ENCODE assay signal across 22 cellular contexts in genomic region chr2:241532733-241533601, GRCh38. TPM values are rescaled to one million over a fixed set of nuclear protein-coding genes. Genes with fewer than 3 reads are reported as not detected.
DNase-seq lines count a peak whose midpoint lies in the region; ATAC-seq, FAIRE-seq and TF ChIP-seq lines count a peak whose summit lies in the region.
"Had no signal": no experiment of that assay in that cellular context is flagged by ENCODE, and none has a peak within 500 bp of the region (broad histone marks: within the 10 kb centered on the region; RNA-seq: fewer than 3 reads in every experiment).

No MANE protein-coding gene starts in this region.

- intact Hi-C loops in HepG2 (cut with micrococcal nuclease; ENCODE audit: unreplicated experiment) (no loop called here), upper lobe of right lung (cut with DNase I) (no loop called here), mucosa of descending colon (cut with DNase I, micrococcal nuclease) (no loop called here)

- H3K4me1 Mint-ChIP-seq in T-helper 17 cell: peaks cover 3% of the 10 kb centered on the region
- H3K4me1 Mint-ChIP-seq: CD4-positive, alpha-beta memory T cell had no signal

- H3K79me2 ChIP-seq in HepG2 (ENCODE audit: insufficient read depth, low read length): no peaks in the 10 kb centered on the region

- H3K9ac ChIP-seq in HepG2 (ENCODE audit: insufficient read depth, low read depth, low read length): peak overlapping the region; percentile 13
- H3K9ac ChIP-seq: BLaER1 treated with 17β-estradiol and CSF1 and Interleukin-3, amounts not matched to agents 10 nM and 100 nM had no signal

- TF ChIP-seq RAD21 in HepG2 (CRISPR knock-in tag; IDR thresholded peaks at IDR 0.05): no peak

- no peak for ATAC-seq in T-helper 17 cell
- peak; percentile 67 for ATAC-seq in HepG2
- peak; percentile 8 for ATAC-seq in upper lobe of right lung
- no peak for ATAC-seq in mucosa of descending colon
- ATAC-seq: PC-3 had no signal

- no peak for TF ChIP-seq POLR2A in HepG2 (IDR thresholded peaks at IDR 0.05; ENCODE audit: insufficient read depth in 1 of 2, low read depth in 2 of 2, low read length in 2 of 2)

- BruUV-seq in HepG2 (replicated peaks; lab: Mats Ljungman, UMichigan): no TSS peak

- no peak overlapping the region for H2AFZ ChIP-seq in HepG2 (ENCODE audit: low read length)

- CTCF ChIA-PET in HepG2 (lab: Yijun Ruan, JAX; ENCODE audit: low intra/inter-chr PET ratio, low total read pairs): no interaction called here

- H3K27me3 ChIP-seq in H7 (ENCODE audit: control insufficient read depth, insufficient read depth, low read length) (no peaks in the 10 kb centered on the region), HepG2 (ENCODE audit: control insufficient read depth in 1 of 2, insufficient read depth in 2 of 2, low read length in 2 of 2) (peaks cover 0 to 22% of the 10 kb centered on the region in 2 experiments; a peak in 2 of 5 replicates), upper lobe of right lung (no peaks in the 10 kb centered on the region), BE2C (no peaks in the 10 kb centered on the region)
- H3K27me3 ChIP-seq: BLaER1 treated with 17β-estradiol and CSF1 and Interleukin-3, amounts not matched to agents 10 nM and 100 nM had no signal

- TF ChIP-seq CTCF in HepG2 (CRISPR knock-in tag; IDR thresholded peaks at IDR 0.05): peak; percentile 78
- no peak for TF ChIP-seq CTCF in upper lobe of right lung (IDR thresholded peaks at IDR 0.05)
- TF ChIP-seq CTCF in mucosa of descending colon (IDR thresholded peaks at IDR 0.05): no peak
- no peak for TF ChIP-seq CTCF in BE2C (IDR thresholded peaks at IDR 0.05; ENCODE audit: low read depth, low read length)

- FAIRE-seq in HepG2 (lab: Jason Lieb, UNC): no peak
- FAIRE-seq: GM19239, H1 had no signal

- H3K4me3 ChIP-seq in H7 (ENCODE audit: insufficient read depth, low read depth, low read length): no peak overlapping the region
- H3K4me3 ChIP-seq in HepG2 (replicated peaks in 1 of 3; ENCODE audit: insufficient read depth in 1 of 3, low read depth in 2 of 3, low read length in 3 of 3): peak overlapping the region in 2 of 3 experiments; percentile 6 to 43; a peak in 1 of 6 replicates
- no peak overlapping the region for H3K4me3 ChIP-seq in upper lobe of right lung
- no peak overlapping the region for H3K4me3 ChIP-seq in mucosa of descending colon
- H3K4me3 ChIP-seq in BE2C (ENCODE audit: low read depth, low read length): no peak overlapping the region
- H3K4me3 ChIP-seq: BLaER1 treated with 17β-estradiol and CSF1 and Interleukin-3, amounts not matched to agents 10 nM and 100 nM had no signal

- H3K27ac ChIP-seq in HepG2 (ENCODE audit: extremely low read length, insufficient read depth, low read length): no peak overlapping the region
- H3K27ac ChIP-seq in upper lobe of right lung: no peak overlapping the region
- H3K27ac ChIP-seq: BLaER1 treated with 17β-estradiol and CSF1 and Interleukin-3, amounts not matched to agents 10 nM and 100 nM had no signal

- H3K36me3 Mint-ChIP-seq in T-helper 17 cell (ENCODE audit: low read depth): no peaks in the 10 kb centered on the region
- H3K36me3 Mint-ChIP-seq: CD4-positive, alpha-beta memory T cell had no signal

- peaks cover 83% of the 10 kb centered on the region for H3K4me1 ChIP-seq in HepG2 (ENCODE audit: insufficient read depth, low read length)
- H3K4me1 ChIP-seq in upper lobe of right lung: no peaks in the 10 kb centered on the region
- H3K4me1 ChIP-seq in mucosa of descending colon (ENCODE audit: low read depth): no peaks in the 10 kb centered on the region
- no peaks in the 10 kb centered on the region for H3K4me1 ChIP-seq in BE2C
- H3K4me1 ChIP-seq: Caco-2 had no signal

- in situ Hi-C loops in HepG2 (cut with HindIII; ENCODE audit: extremely low pct_ligation_motif_present, low pct_unique_long_range_greater_than_20kb): no loop called here

- peak overlapping the region; percentile 70 for H3K4me2 ChIP-seq in HepG2 (ENCODE audit: low read depth, low read length)
- H3K4me2 ChIP-seq: BLaER1 treated with 17β-estradiol and CSF1 and Interleukin-3, amounts not matched to agents 10 nM and 100 nM had no signal

- 52% methylated on average over 6 of the region's 26 CpGs for WGBS in HepG2 (ENCODE audit: low lambda C conversion rate)

- H3K27me3 Mint-ChIP-seq in T-helper 17 cell: peaks cover 19% of the 10 kb centered on the region

- TF ChIP-seq EP300 in HepG2 (IDR thresholded peaks at IDR 0.05; ENCODE audit: low read depth in 2 of 2, low read length in 2 of 2): no peak
- 0 out of 2 replicates have a peak, but pooled peaks have one; percentile 23 for TF ChIP-seq EP300 in HepG2 (CRISPR knock-in tag; IDR thresholded peaks at IDR 0.05; ENCODE audit: borderline replicate concordance)

- no peaks in the 10 kb centered on the region for H3K36me3 ChIP-seq in H7 (replicated peaks; ENCODE audit: control insufficient read depth, insufficient read depth, low read length)
- no peaks in the 10 kb centered on the region for H3K36me3 ChIP-seq in HepG2 (replicated peaks in 1 of 2; ENCODE audit: control insufficient read depth in 1 of 2, insufficient read depth in 2 of 2, low read length in 2 of 2)
- H3K36me3 ChIP-seq in upper lobe of right lung: no peaks in the 10 kb centered on the region
- H3K36me3 ChIP-seq in mucosa of descending colon (ENCODE audit: low read depth): no peaks in the 10 kb centered on the region
- H3K36me3 ChIP-seq in BE2C: no peaks in the 10 kb centered on the region
- H3K36me3 ChIP-seq: BLaER1 treated with 17β-estradiol and CSF1 and Interleukin-3, amounts not matched to agents 10 nM and 100 nM had no signal

- POLR2A ChIA-PET in HepG2 (lab: Yijun Ruan, JAX): interaction anchor here (0.8 to 1.6 kb wide), 4 partner anchors 10 to 170 kb away, joined by 3 to 5 read pairs (median 4); partner anchors contain the start of gene STK25

- H3K27ac Mint-ChIP-seq in T-helper 17 cell: no peak overlapping the region
- H3K27ac Mint-ChIP-seq: CD4-positive, alpha-beta memory T cell had no signal

- no peaks in the 10 kb centered on the region for H4K20me1 ChIP-seq in HepG2 (ENCODE audit: insufficient read depth, low read length)
- H4K20me1 ChIP-seq: BLaER1 treated with 17β-estradiol and CSF1 and Interleukin-3, amounts not matched to agents 10 nM and 100 nM had no signal

- DNase-seq in H7 (peak; percentile 41), T-helper 17 cell (no peak), HepG2 (ENCODE audit: low spot score) (no peak), upper lobe of right lung (no peak), mucosa of descending colon (no peak), EL (no peak), BE2C (no peak)
- DNase-seq: Caco-2; CD4-positive, alpha-beta memory T cell; DMS 273 treated with DMSO at 0.1 percent for 48 hours; DMS79 treated with DMSO at 0.1 percent for 48 hours; Kasumi-1; NCI-H1417; NCI-H1694 treated with DMSO at 0.1 percent for 48 hours; NCI-H2081 treated with DMSO at 0.1 percent for 48 hours; NCI-H446; NCI-H526 treated with DMSO at 0.1 percent for 48 hours; PC-3; Right ventricle myocardium superior had no signal

- H3K9me3 ChIP-seq in T-helper 17 cell (ENCODE audit: control insufficient read depth, low read length, poor library complexity, severe bottlenecking) (no peaks in the 10 kb centered on the region), HepG2 (ENCODE audit: low read length) (no peaks in the 10 kb centered on the region), upper lobe of right lung (no peaks in the 10 kb centered on the region), mucosa of descending colon (no peaks in the 10 kb centered on the region), BE2C (no peaks in the 10 kb centered on the region)
- H3K9me3 ChIP-seq: BLaER1 treated with 17β-estradiol and CSF1 and Interleukin-3, amounts not matched to agents 10 nM and 100 nM; Caco-2 had no signal

- H3K4me3 Mint-ChIP-seq in T-helper 17 cell: peak overlapping the region; percentile 36
- H3K4me3 Mint-ChIP-seq: CD4-positive, alpha-beta memory T cell had no signal

RNA-seq across cellular contexts. Expression of gene STK25, which starts 24.6 kb away (rescaled TPM):
- total RNA-seq in H7 (2014; rRNA removed; shearing (Covaris generic)): 353 and 443 TPM in 2 replicates
- total RNA-seq in T-helper 17 cell: 100 to 1,000 TPM; 105 to 109 TPM
- total RNA-seq in HepG2 (2016; rRNA removed; fragmentation: Illumina TruSeq; extraction: Trizol): 123 and 177 TPM in 2 replicates
- 143 and 149 TPM in 2 replicates for total RNA-seq in HepG2 (2016; cell fraction: cytosol; rRNA removed; fragmentation: Illumina TruSeq; extraction: Trizol; ENCODE audit: low read depth)
- total RNA-seq in HepG2 (2016; cell fraction: insoluble cytoplasmic fraction; rRNA removed; fragmentation: Illumina TruSeq; extraction: Trizol): 108 and 184 TPM in 2 replicates
- 217 TPM in 2 replicates for total RNA-seq in HepG2 (2016; cell fraction: membrane; rRNA removed; fragmentation: Illumina TruSeq; extraction: Trizol)
- total RNA-seq in HepG2 (2016; cell fraction: nucleus; rRNA removed; fragmentation: Illumina TruSeq; extraction: Trizol): 128 and 139 TPM in 2 replicates
- 481 and 626 TPM in 2 replicates for polyA plus RNA-seq in HepG2 (2011; rRNA removed)
- polyA plus RNA-seq in HepG2 (2011; cell fraction: cytosol; rRNA removed): 323 and 410 TPM in 2 replicates
- 1,381 and 1,393 TPM in 2 replicates for polyA plus RNA-seq in HepG2 (2011; cell fraction: nucleus; rRNA removed)
- 200 and 245 TPM in 2 replicates for polyA plus RNA-seq in HepG2 (2012)
- polyA plus RNA-seq in HepG2 (2016; cell fraction: cytosol; fragmentation: Illumina TruSeq; extraction: Trizol; ENCODE audit: low read depth): 126 and 132 TPM in 2 replicates
- polyA plus RNA-seq in HepG2 (2016; cell fraction: insoluble cytoplasmic fraction; fragmentation: Illumina TruSeq; extraction: Trizol; ENCODE audit: low read depth): 133 and 166 TPM in 2 replicates
- 186 and 199 TPM in 2 replicates for polyA plus RNA-seq in HepG2 (2016; cell fraction: membrane; fragmentation: Illumina TruSeq; extraction: Trizol; ENCODE audit: low read depth)
- 341 and 351 TPM in 2 replicates for polyA plus RNA-seq in HepG2 (2016; cell fraction: nucleus; fragmentation: Illumina TruSeq; extraction: Trizol; ENCODE audit: insufficient read depth, low read depth)
- 198 and 615 TPM in 2 replicates for polyA minus RNA-seq in HepG2 (2011; rRNA and poly(A)+ RNA removed; ENCODE audit: low replicate concordance)
- 125 and 128 TPM in 2 replicates for polyA minus RNA-seq in HepG2 (2011; cell fraction: cytosol; rRNA and poly(A)+ RNA removed)
- 166 and 229 TPM in 2 replicates for polyA minus RNA-seq in HepG2 (2011; cell fraction: nucleus; rRNA and poly(A)+ RNA removed)
- total RNA-seq in upper lobe of right lung: 134 TPM
- 100 to 1,000 TPM in 2 of 3 donors, 10 to 100 TPM in 1; 89.8 to 137 (median 129) TPM for total RNA-seq in mucosa of descending colon
- polyA plus RNA-seq in BE2C (2012; ENCODE audit: insufficient read depth, insufficient read length, low read depth): 378 TPM

RNA-seq across cellular contexts. Expression of gene BOK, which starts 25.6 kb away (rescaled TPM):
- total RNA-seq in H7 (2014; rRNA removed; shearing (Covaris generic)): 59.5 and 61.6 TPM in 2 replicates
- total RNA-seq in T-helper 17 cell (not detected), HepG2 (2016; rRNA removed; fragmentation: Illumina TruSeq; extraction: Trizol) (30.2 and 35.5 TPM in 2 replicates), upper lobe of right lung (56.4 TPM), mucosa of descending colon (10 to 100 TPM in 1 of 3 donors, 1 to 10 TPM in 2; 6.7 to 25.5 (median 7.4) TPM)
- 22.2 and 23.9 TPM in 2 replicates for total RNA-seq in HepG2 (2016; cell fraction: cytosol; rRNA removed; fragmentation: Illumina TruSeq; extraction: Trizol; ENCODE audit: low read depth)
- total RNA-seq in HepG2 (2016; cell fraction: insoluble cytoplasmic fraction; rRNA removed; fragmentation: Illumina TruSeq; extraction: Trizol): 28.1 and 36.4 TPM in 2 replicates
- total RNA-seq in HepG2 (2016; cell fraction: membrane; rRNA removed; fragmentation: Illumina TruSeq; extraction: Trizol): 58.8 and 67.3 TPM in 2 replicates
- total RNA-seq in HepG2 (2016; cell fraction: nucleus; rRNA removed; fragmentation: Illumina TruSeq; extraction: Trizol): 18.8 and 20.8 TPM in 2 replicates
- polyA plus RNA-seq in HepG2 (2011; rRNA removed): 39.2 and 58.1 TPM in 2 replicates
- 49.3 and 71.9 TPM in 2 replicates for polyA plus RNA-seq in HepG2 (2011; cell fraction: cytosol; rRNA removed)
- polyA plus RNA-seq in HepG2 (2011; cell fraction: nucleus; rRNA removed): 101 and 104 TPM in 2 replicates
- polyA plus RNA-seq in HepG2 (2012): 43.9 and 55.3 TPM in 2 replicates
- 28.1 and 33.7 TPM in 2 replicates for polyA plus RNA-seq in HepG2 (2016; cell fraction: cytosol; fragmentation: Illumina TruSeq; extraction: Trizol; ENCODE audit: low read depth)
- 37.9 and 46.1 TPM in 2 replicates for polyA plus RNA-seq in HepG2 (2016; cell fraction: insoluble cytoplasmic fraction; fragmentation: Illumina TruSeq; extraction: Trizol; ENCODE audit: low read depth)
- polyA plus RNA-seq in HepG2 (2016; cell fraction: membrane; fragmentation: Illumina TruSeq; extraction: Trizol; ENCODE audit: low read depth): 64.2 and 66.8 TPM in 2 replicates
- polyA plus RNA-seq in HepG2 (2016; cell fraction: nucleus; fragmentation: Illumina TruSeq; extraction: Trizol; ENCODE audit: insufficient read depth, low read depth): 41.2 and 42.5 TPM in 2 replicates
- 10.1 and 74.6 TPM in 2 replicates for polyA minus RNA-seq in HepG2 (2011; rRNA and poly(A)+ RNA removed; ENCODE audit: low replicate concordance)
- polyA minus RNA-seq in HepG2 (2011; cell fraction: cytosol; rRNA and poly(A)+ RNA removed): 39.7 and 41.5 TPM in 2 replicates
- 9.9 and 12.7 TPM in 2 replicates for polyA minus RNA-seq in HepG2 (2011; cell fraction: nucleus; rRNA and poly(A)+ RNA removed)
- polyA plus RNA-seq in BE2C (2012; ENCODE audit: insufficient read depth, insufficient read length, low read depth): 2.9 TPM
- total RNA-seq: CD4-positive, alpha-beta memory T cell had no signal
- polyA plus RNA-seq: CD4-positive, alpha-beta memory T cell had no signal

Comparison
In these comparisons a context has a peak if more than half of its experiments do, and no peak if none do; other contexts are left out.
1. H3K4me3 ChIP-seq: peak in HepG2 (2 of 3); none in H7 (single experiment), upper lobe of right lung (single experiment), mucosa of descending colon (single experiment) and BE2C (single experiment).
2. ATAC-seq: peak in HepG2 (single experiment) and upper lobe of right lung (single experiment); none in T-helper 17 cell (single experiment) and mucosa of descending colon (single experiment).
3. RNA of gene BOK, which starts 25.6 kb away (total RNA-seq): 59.5 to 61.6 TPM in H7, 56.4 TPM in upper lobe of right lung (single experiment), 18.8 to 67.3 TPM in HepG2 and 6.7 to 25.5 TPM in mucosa of descending colon; not detected in T-helper 17 cell; every median in the first group is over 4 times any median in the second.